In the genomic region with DNA sequence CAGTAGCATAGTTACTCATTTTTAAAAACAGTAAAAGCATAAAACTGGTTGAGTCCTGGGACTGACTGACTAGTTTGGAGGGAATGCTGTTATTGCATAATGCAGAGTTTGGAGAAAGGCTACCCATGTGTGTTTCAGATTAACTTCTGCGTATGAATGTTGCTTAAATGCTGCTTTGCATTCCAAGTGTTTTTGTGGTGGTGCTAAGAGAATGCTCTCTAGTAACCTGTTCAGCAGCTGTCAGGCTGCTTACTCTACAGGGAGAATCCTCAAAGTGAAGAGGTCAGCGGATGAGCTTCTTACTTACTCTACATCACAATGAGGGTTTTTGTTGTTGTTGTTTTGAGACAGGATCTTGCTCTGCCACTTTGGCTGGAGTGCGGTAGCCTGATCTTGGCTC, we compare ENCODE assay signal across 13 cellular contexts. TPM values are rescaled to one million over a fixed set of nuclear protein-coding genes. Genes with fewer than 3 reads are reported as not detected.
DNase-seq lines count a peak whose midpoint lies in the region; ATAC-seq, FAIRE-seq and TF ChIP-seq lines count a peak whose summit lies in the region.
"Had no signal": no experiment of that assay in that cellular context is flagged by ENCODE, and none has a peak within 500 bp of the region (broad histone marks: within the 10 kb centered on the region; RNA-seq: fewer than 3 reads in every experiment).

No MANE protein-coding gene starts in this region.

- peaks cover 78% of the 10 kb centered on the region for H3K4me1 ChIP-seq in left ventricle myocardium inferior
- H3K4me1 ChIP-seq in GM12878 (ENCODE audit: control insufficient read depth, insufficient read depth, low read length): peaks cover 6% of the 10 kb centered on the region
- peaks cover 56% of the 10 kb centered on the region for H3K4me1 ChIP-seq in iPS-20b (ENCODE audit: insufficient read depth, low read length)
- H3K4me1 ChIP-seq in prostate gland (replicated peaks): peaks cover 11% of the 10 kb centered on the region

- RAD21 ChIA-PET in GM12878 (lab: Charles Lee; ENCODE audit: unreplicated experiment): interaction anchor here (1.2 kb wide), 1 partner anchor 19 kb away, joined by 3 read pairs; no protein-coding TSS in a partner anchor

- intact Hi-C loops in left ventricle myocardium inferior (cut with micrococcal nuclease) (no loop called here), Right ventricle myocardium superior (cut with DNase I) (no loop called here), GM12878 (cut with micrococcal nuclease; ENCODE audit: unreplicated experiment) (no loop called here), prostate gland (cut with DNase I) (no loop called here)

- no peak for TF ChIP-seq EP300 in GM12878 (IDR thresholded peaks at IDR 0.05; ENCODE audit: borderline replicate concordance in 1 of 2, control insufficient read depth in 1 of 2, low read depth in 2 of 2, low read length in 2 of 2)

- ATAC-seq in Right ventricle myocardium superior (ENCODE audit: poor library complexity) (no peak), GM12878 (no peak)

- H3K9ac ChIP-seq in GM12878 (ENCODE audit: control insufficient read depth, insufficient read depth, low read length) (no peak overlapping the region), iPS-20b (ENCODE audit: low read depth, low read length) (peak overlapping the region; percentile 52; the same call in 1 of the 2 replicates)

- peak overlapping the region; percentile 14 for H3K27ac ChIP-seq in left ventricle myocardium inferior (replicated peaks)
- no peak overlapping the region for H3K27ac ChIP-seq in GM12878 (ENCODE audit: control insufficient read depth, insufficient read depth)
- peak overlapping the region; percentile 76 for H3K27ac ChIP-seq in iPS-20b (ENCODE audit: low read length)
- no peak overlapping the region for H3K27ac ChIP-seq in prostate gland

- WGBS in GM12878 (ENCODE audit: insufficient coverage, insufficient replicate concordance, low lambda C conversion rate, missing lambda C conversion rate): 100% methylated on average over 3 of the region's 3 CpGs
- WGBS in prostate gland: 68% methylated on average over 3 of the region's 3 CpGs

- H3K36me3 ChIP-seq in left ventricle myocardium inferior: peaks cover 34% of the 10 kb centered on the region
- peaks cover 0 to 21% of the 10 kb centered on the region in 2 experiments; a peak in 3 of 4 replicates for H3K36me3 ChIP-seq in GM12878 (ENCODE audit: control insufficient read depth in 2 of 2, insufficient read depth in 2 of 2, low read length in 1 of 2)
- peaks cover 43% of the 10 kb centered on the region for H3K36me3 ChIP-seq in iPS-20b (ENCODE audit: insufficient read depth, low read depth, low read length)
- H3K36me3 ChIP-seq in prostate gland: peaks cover 0 to 4% of the 10 kb centered on the region in 2 donors

- in situ Hi-C loops in GM12878 (cut with MboI): no loop called here

- FAIRE-seq in GM12878 (lab: Jason Lieb, UNC): no peak
- FAIRE-seq: colon had no signal

- H3K4me3 ChIP-seq in left ventricle myocardium inferior (no peak overlapping the region), GM12878 (no peak overlapping the region; the same call in 1 of the 2 replicates), iPS-20b (ENCODE audit: low read length) (peak overlapping the region; percentile 51), prostate gland (no peak overlapping the region)
- H3K4me3 ChIP-seq: MG63 had no signal

- POLR2A ChIA-PET in GM12878 (lab: Charles Lee): interaction anchor here (1.5 kb wide), 1 partner anchor 8 kb away, joined by 5 read pairs; no protein-coding TSS in a partner anchor

- H3K4me2 ChIP-seq in GM12878 (ENCODE audit: control insufficient read depth, insufficient read depth): peak overlapping the region; percentile 22

- TF ChIP-seq POLR2A in GM12878 (IDR thresholded peaks at IDR 0.05; ENCODE audit: low read depth, low read length) (no peak), prostate gland (IDR thresholded peaks at IDR 0.05) (no peak)

- DNase-seq in left ventricle myocardium inferior (no peak), Right ventricle myocardium superior (no peak), GM12878 (ENCODE audit: low read depth, low spot score) (no peak), prostate gland (ENCODE audit: low spot score) (no peak), COLO668 (lab: John Stamatoyannopoulos, UW; ENCODE audit: unreplicated experiment) (no peak), anterior cingulate cortex (lab: John Stamatoyannopoulos, UW) (no peak), NCI-H2081 (lab: John Stamatoyannopoulos, UW) (no peak)
- DNase-seq: activated CD4-positive, alpha-beta T cell treated with anti-CD3 and anti-CD28 coated beads, Interleukin-2, amount 50 U/mL, for 48 hours; COR-L47; MG63 had no signal

- no TSS peak for BruUV-seq in GM12878 (replicated peaks; lab: Mats Ljungman, UMichigan)

- H3K9me3 ChIP-seq in left ventricle myocardium inferior (replicated peaks) (no peaks in the 10 kb centered on the region), GM12878 (replicated peaks; ENCODE audit: control insufficient read depth, insufficient read depth, low read length) (no peaks in the 10 kb centered on the region), iPS-20b (ENCODE audit: insufficient read depth, low read depth, low read length) (no peaks in the 10 kb centered on the region), prostate gland (no peaks in the 10 kb centered on the region)
- H3K9me3 ChIP-seq: MG63 had no signal

- H3K27me3 ChIP-seq in left ventricle myocardium inferior (ENCODE audit: low read depth) (no peaks in the 10 kb centered on the region), GM12878 (replicated peaks in 1 of 2; ENCODE audit: control insufficient read depth in 2 of 2, insufficient read depth in 2 of 2, low read length in 1 of 2) (no peaks in the 10 kb centered on the region), iPS-20b (ENCODE audit: insufficient read depth, low read length) (no peaks in the 10 kb centered on the region), prostate gland (replicated peaks; ENCODE audit: insufficient read depth) (no peaks in the 10 kb centered on the region)
- H3K27me3 ChIP-seq: MG63 had no signal

- SMC1A ChIA-PET in GM12878 (lab: Charles Lee; ENCODE audit: uncharacterized antibody, unreplicated experiment): interaction anchor here (0.5 to 1.5 kb wide), 2 partner anchors 9 to 493 kb away, joined by 6 read pairs; a partner anchor contains a TSS

- TF ChIP-seq RAD21 in GM12878 (IDR thresholded peaks at IDR 0.05; ENCODE audit: insufficient read depth, low read depth, low read length): no peak

- CTCF ChIA-PET in GM12878 (lab: Yijun Ruan, JAX): interaction anchor here (0.9 to 20.7 kb wide), 2 partner anchors 19 to 27 kb away, joined by 3 to 289 read pairs; no protein-coding TSS in a partner anchor

- TF ChIP-seq CTCF in left ventricle myocardium inferior (IDR thresholded peaks at IDR 0.05; ENCODE audit: borderline replicate concordance): no peak
- no peak for TF ChIP-seq CTCF in GM12878 (IDR thresholded peaks at IDR 0.05 in 2 of 3, conservative IDR thresholded peaks at IDR 0.05 in 1 of 3; ENCODE audit: control insufficient read depth in 2 of 3, extremely low read depth in 1 of 3, insufficient read depth in 1 of 3, low read depth in 3 of 3, low read length in 3 of 3)
- no peak for TF ChIP-seq CTCF in prostate gland (IDR thresholded peaks at IDR 0.05)

- H3K79me2 ChIP-seq in GM12878 (ENCODE audit: control insufficient read depth, insufficient read depth, low read length): peaks cover 63% of the 10 kb centered on the region

- no peak overlapping the region for H2AFZ ChIP-seq in GM12878 (ENCODE audit: control insufficient read depth, low read depth, low read length)

- no peaks in the 10 kb centered on the region; the same call in none of the 2 replicates for H4K20me1 ChIP-seq in GM12878 (ENCODE audit: control insufficient read depth, insufficient read depth)

RNA-seq across cellular contexts. Expression of a gene that starts 4.3 kb away (rescaled TPM):
- total RNA-seq in left ventricle myocardium inferior (230 TPM), Right ventricle myocardium superior (205 TPM), GM12878 (2014; rRNA removed) (64.7 and 67.0 TPM in 2 replicates), GM12878 (2014; rRNA removed; fragmentation: Illumina TruSeq; extraction: Trizol) (68.3 and 72.9 TPM in 2 replicates), GM12878 (2021) (118 and 126 TPM in 2 replicates), prostate gland (10 to 100 TPM; 44.9 to 93.0 TPM)
- total RNA-seq in GM12878 (2013; cell fraction: nucleolus; rRNA removed): 115 and 132 TPM in 2 replicates
- polyA plus RNA-seq in GM12878 (2011; ENCODE audit: low read depth): 49.5 TPM
- polyA plus RNA-seq in GM12878 (2011; rRNA removed) (127 and 141 TPM in 2 replicates), GM12878 (2014; fragmentation: Illumina TruSeq; extraction: Trizol) (116 and 119 TPM in 2 replicates), GM12878 (2014; fragmentation: Nextera tagmentation; extraction: Ambion mirVana) (10 to 100 TPM in 1 of 2 experiments, 1 to 10 TPM in 1; 2.9 to 12.2 TPM), GM12878 (2014; rRNA removed) (113 and 116 TPM in 2 replicates), GM12878 (2016; fragmentation: Nextera tagmentation; extraction: Ambion mirVana) (10 to 100 TPM; 10.8 to 14.9 TPM)
- polyA plus RNA-seq in GM12878 (2011; cell fraction: cytosol; rRNA removed): 189 and 215 TPM in 2 replicates
- 134 and 155 TPM in 2 replicates for polyA plus RNA-seq in GM12878 (2011; cell fraction: nucleus; rRNA removed)
- 68.5 and 77.5 TPM in 2 replicates for polyA plus RNA-seq in GM12878 (2012)
- polyA minus RNA-seq in GM12878 (2011; rRNA and poly(A)+ RNA removed): 130 and 164 TPM in 2 replicates
- polyA minus RNA-seq in GM12878 (2011; cell fraction: cytosol; rRNA and poly(A)+ RNA removed): 32.6 and 43.8 TPM in 2 replicates
- polyA minus RNA-seq in GM12878 (2011; cell fraction: nucleus; rRNA and poly(A)+ RNA removed): 40.4 and 50.0 TPM in 2 replicates

RNA-seq across cellular contexts. Expression of a gene that starts 10.1 kb away (rescaled TPM):
- total RNA-seq in left ventricle myocardium inferior (not detected), Right ventricle myocardium superior (not detected), GM12878 (2014; rRNA removed) (0.16 and 0.23 TPM in 2 replicates), GM12878 (2014; rRNA removed; fragmentation: Illumina TruSeq; extraction: Trizol) (0.27 and 0.37 TPM in 2 replicates), GM12878 (2021) (0.11 and 0.33 TPM in 2 replicates), prostate gland (not detected)
- not detected in 2 replicates for total RNA-seq in GM12878 (2013; cell fraction: nucleolus; rRNA removed)
- polyA plus RNA-seq in GM12878 (2011; ENCODE audit: low read depth): 0.29 TPM
- polyA plus RNA-seq in GM12878 (2011; rRNA removed) (0.03 and 0.11 TPM in 2 replicates), GM12878 (2014; fragmentation: Illumina TruSeq; extraction: Trizol) (0.16 TPM in 1 of 2 replicates, not detected in the other), GM12878 (2014; fragmentation: Nextera tagmentation; extraction: Ambion mirVana) (under 1 TPM; 0.04 to 0.05 TPM), GM12878 (2014; rRNA removed) (0.08 and 0.12 TPM in 2 replicates), GM12878 (2016; fragmentation: Nextera tagmentation; extraction: Ambion mirVana) (under 1 TPM; 0.28 to 0.42 TPM)
- polyA plus RNA-seq in GM12878 (2011; cell fraction: cytosol; rRNA removed): not detected in 2 replicates
- polyA plus RNA-seq in GM12878 (2011; cell fraction: nucleus; rRNA removed): 0.03 TPM in 1 of 2 replicates, not detected in the other
- 0.38 and 0.50 TPM in 2 replicates for polyA plus RNA-seq in GM12878 (2012)
- polyA minus RNA-seq in GM12878 (2011; rRNA and poly(A)+ RNA removed): not detected in 2 replicates
- not detected in 2 replicates for polyA minus RNA-seq in GM12878 (2011; cell fraction: cytosol; rRNA and poly(A)+ RNA removed)
- polyA minus RNA-seq in GM12878 (2011; cell fraction: nucleus; rRNA and poly(A)+ RNA removed): not detected in 2 replicates
- total RNA-seq: mesenteric fat pad had no signal

RNA-seq across cellular contexts. Expression of a gene that starts 37.1 kb away (rescaled TPM):
- total RNA-seq in left ventricle myocardium inferior (20.5 TPM), Right ventricle myocardium superior (16.8 TPM), GM12878 (2014; rRNA removed) (3.5 and 4.7 TPM in 2 replicates), GM12878 (2014; rRNA removed; fragmentation: Illumina TruSeq; extraction: Trizol) (1.9 and 2.1 TPM in 2 replicates), GM12878 (2021) (2.8 and 4.2 TPM in 2 replicates), prostate gland (10 to 100 TPM in 1 of 2 donors, 1 to 10 TPM in 1; 1.5 to 15.1 TPM)
- 0.37 and 0.96 TPM in 2 replicates for total RNA-seq in GM12878 (2013; cell fraction: nucleolus; rRNA removed)
- 0.85 TPM for polyA plus RNA-seq in GM12878 (2011; ENCODE audit: low read depth)
- polyA plus RNA-seq in GM12878 (2011; rRNA removed) (0.04 and 0.14 TPM in 2 replicates), GM12878 (2014; fragmentation: Illumina TruSeq; extraction: Trizol) (0.54 and 2.1 TPM in 2 replicates), GM12878 (2014; fragmentation: Nextera tagmentation; extraction: Ambion mirVana) (under 1 TPM; 0.23 to 0.73 TPM), GM12878 (2014; rRNA removed) (3.4 and 4.2 TPM in 2 replicates), GM12878 (2016; fragmentation: Nextera tagmentation; extraction: Ambion mirVana) (1 to 10 TPM; 1.3 to 2.0 TPM)
- 0.07 and 0.08 TPM in 2 replicates for polyA plus RNA-seq in GM12878 (2011; cell fraction: cytosol; rRNA removed)
- polyA plus RNA-seq in GM12878 (2011; cell fraction: nucleus; rRNA removed): 0.22 and 0.31 TPM in 2 replicates
- 2.6 and 2.9 TPM in 2 replicates for polyA plus RNA-seq in GM12878 (2012)
- 0.05 TPM in 1 of 2 replicates, not detected in the other for polyA minus RNA-seq in GM12878 (2011; rRNA and poly(A)+ RNA removed)
- polyA minus RNA-seq in GM12878 (2011; cell fraction: cytosol; rRNA and poly(A)+ RNA removed): not detected in 2 replicates
- polyA minus RNA-seq in GM12878 (2011; cell fraction: nucleus; rRNA and poly(A)+ RNA removed): 0.29 TPM in 1 of 2 replicates, not detected in the other

Comparison
In these comparisons a context has a peak if more than half of its experiments do, and no peak if none do; other contexts are left out.
1. H3K27ac ChIP-seq: peak in left ventricle myocardium inferior (single experiment) and iPS-20b (single experiment); none in GM12878 (single experiment) and prostate gland (0 of 2).